1 cellular context compared by ENCODE assay signal in genomic region chr1:245091818-245092637, GRCh38.
A peak's percentile ranks its signal among the peaks of the same experiment; 100 is the strongest.
TF ChIP-seq lines count a peak whose summit lies in the region.

No MANE protein-coding gene starts in this region.

TF ChIP-seq in K562, 482 proteins besides CTCF, POLR2A, EP300 and RAD21 (continued from another document and continues in another):
- TF ChIP-seq CREB1 (IDR thresholded peaks at IDR 0.05): no peak
- 0 out of 2 replicates have a peak, but pooled peaks have one; percentile 17 for TF ChIP-seq CREB1 (CRISPR knock-in tag; IDR thresholded peaks at IDR 0.05)
- no peak for TF ChIP-seq SMARCC2 (IDR thresholded peaks at IDR 0.05; ENCODE audit: low read depth)
- no peak for TF ChIP-seq PRDM10 (IDR thresholded peaks at IDR 0.05; ENCODE audit: partially characterized antibody)
- TF ChIP-seq NFE2 (IDR thresholded peaks at IDR 0.05; ENCODE audit: low read depth): peak; percentile 77
- TF ChIP-seq BHLHE40 (IDR thresholded peaks at IDR 0.05; ENCODE audit: low read length): peak; percentile 65
- peak; percentile 68; the same call in 1 of the 2 replicates for TF ChIP-seq ZNF175 (CRISPR knock-in tag; IDR thresholded peaks at IDR 0.05; ENCODE audit: low read depth)
- 0 out of 4 replicates have a peak, but pooled peaks of 1 of the 2 experiments have one; percentile 12 for TF ChIP-seq MAZ (CRISPR knock-in tag; conservative IDR thresholded peaks at IDR 0.05 in 1 of 2, IDR thresholded peaks at IDR 0.05 in 1 of 2)
- no peak for TF ChIP-seq ZNF696 (CRISPR knock-in tag; conservative IDR thresholded peaks at IDR 0.05)
- peak; percentile 63; the same call in 1 of the 2 replicates for TF ChIP-seq PHF21A (IDR thresholded peaks at IDR 0.05; ENCODE audit: borderline replicate concordance, low read depth)
- peak; percentile 39; the same call in 1 of the 2 replicates for TF ChIP-seq SPI1 (IDR thresholded peaks at IDR 0.05; ENCODE audit: borderline replicate concordance, low read depth, low read length)
- peak; percentile 44; the same call in 1 of the 2 replicates for TF ChIP-seq MAFK (IDR thresholded peaks at IDR 0.05; ENCODE audit: low read length)
- no peak for TF ChIP-seq XRCC4 (IDR thresholded peaks at IDR 0.05; ENCODE audit: extremely low read depth, insufficient read depth, insufficient read length)
- no peak for TF ChIP-seq ETV6 (IDR thresholded peaks at IDR 0.05; ENCODE audit: borderline replicate concordance in 1 of 2, low read depth in 2 of 2, low read length in 1 of 2)
- TF ChIP-seq ETV6 (CRISPR knock-in tag; IDR thresholded peaks at IDR 0.05; ENCODE audit: borderline replicate concordance): no peak
- TF ChIP-seq CXXC5 (CRISPR knock-in tag; IDR thresholded peaks at IDR 0.05): no peak
- peak; percentile 48; the same call in 1 of the 2 replicates for TF ChIP-seq ETV1 (tag; conservative IDR thresholded peaks at IDR 0.05; ENCODE audit: low read depth)
- no peak for TF ChIP-seq SRSF9 (IDR thresholded peaks at IDR 0.05; ENCODE audit: borderline replicate concordance, low read depth, low read length)
- no peak for TF ChIP-seq IRF1 (CRISPR knock-in tag; IDR thresholded peaks at IDR 0.05; ENCODE audit: borderline replicate concordance)
- peak; percentile 45 for TF ChIP-seq MAFG (tag; conservative IDR thresholded peaks at IDR 0.05)
- TF ChIP-seq PPARD (CRISPR knock-in tag; IDR thresholded peaks at IDR 0.05): no peak
- no peak for TF ChIP-seq SP1 (CRISPR knock-in tag; IDR thresholded peaks at IDR 0.05)
- TF ChIP-seq MYC (IDR thresholded peaks at IDR 0.05; ENCODE audit: low read depth, low read length): 0 out of 2 replicates have a peak, but pooled peaks have one; percentile 23
- TF ChIP-seq MYC (CRISPR knock-in tag; IDR thresholded peaks at IDR 0.05; ENCODE audit: borderline replicate concordance, low read depth): no peak
- TF ChIP-seq SMARCA4 (IDR thresholded peaks at IDR 0.05): peak; percentile 80
- TF ChIP-seq NEUROD1 (IDR thresholded peaks at IDR 0.05; ENCODE audit: borderline replicate concordance, low read depth, low read length, partially characterized antibody): peak; percentile 61
- 0 out of 2 replicates have a peak, but pooled peaks have one; percentile 28 for TF ChIP-seq ZEB2 (IDR thresholded peaks at IDR 0.05)
- TF ChIP-seq DPF2 (IDR thresholded peaks at IDR 0.05): peak; percentile 70
- TF ChIP-seq STAT5A (IDR thresholded peaks at IDR 0.05; ENCODE audit: borderline replicate concordance, low read length): no peak
- peak in 1 of 2 experiments; percentile 29; a peak in 1 of 4 replicates for TF ChIP-seq NRF1 (conservative IDR thresholded peaks at IDR 0.05 in 1 of 2, IDR thresholded peaks at IDR 0.05 in 1 of 2)
- no peak for TF ChIP-seq RNF219 (CRISPR knock-in tag; IDR thresholded peaks at IDR 0.05)
- TF ChIP-seq ZNF277 (CRISPR knock-in tag; IDR thresholded peaks at IDR 0.05; ENCODE audit: borderline replicate concordance): no peak
- peak in 1 of 2 experiments; percentile 60; a peak in 1 of 4 replicates for TF ChIP-seq ZNF639 (CRISPR knock-in tag; conservative IDR thresholded peaks at IDR 0.05 in 1 of 2, IDR thresholded peaks at IDR 0.05 in 1 of 2)
- TF ChIP-seq PKNOX1 (IDR thresholded peaks at IDR 0.05): no peak
- peak; percentile 37; the same call in 1 of the 2 replicates for TF ChIP-seq L3MBTL2 (IDR thresholded peaks at IDR 0.05)
- TF ChIP-seq MTA3 (IDR thresholded peaks at IDR 0.05; ENCODE audit: borderline replicate concordance): no peak
- peak; percentile 84 for TF ChIP-seq ATF3 (IDR thresholded peaks at IDR 0.05)
- TF ChIP-seq ATF3 (CRISPR knock-in tag; conservative IDR thresholded peaks at IDR 0.05): no peak
- TF ChIP-seq ZNF384 (IDR thresholded peaks at IDR 0.05; ENCODE audit: low read depth, low read length): no peak
- TF ChIP-seq RCOR1 (IDR thresholded peaks at IDR 0.05; ENCODE audit: borderline replicate concordance in 1 of 2, low read depth in 2 of 2, low read length in 2 of 2): peak in 1 of 2 experiments; percentile 24; a peak in 1 of 4 replicates
- peak; percentile 43; the same call in 1 of the 2 replicates for TF ChIP-seq GABPA (tag; conservative IDR thresholded peaks at IDR 0.05; ENCODE audit: low read depth)
- peak; percentile 37; the same call in 1 of the 2 replicates for TF ChIP-seq DMBX1 (CRISPR knock-in tag; IDR thresholded peaks at IDR 0.05; ENCODE audit: borderline replicate concordance)
- no peak for TF ChIP-seq NCOA1 (IDR thresholded peaks at IDR 0.05; ENCODE audit: low read depth)
- TF ChIP-seq CREM (IDR thresholded peaks at IDR 0.05; ENCODE audit: low read depth): 0 out of 2 replicates have a peak, but pooled peaks have one; percentile 6
- TF ChIP-seq FOSL1 (tag; conservative IDR thresholded peaks at IDR 0.05): peak; percentile 97
- TF ChIP-seq EHMT2 (IDR thresholded peaks at IDR 0.05): 0 out of 2 replicates have a peak, but pooled peaks have one; percentile 26
- TF ChIP-seq EGR1 (conservative IDR thresholded peaks at IDR 0.05): no peak
- TF ChIP-seq TOE1 (IDR thresholded peaks at IDR 0.05; ENCODE audit: borderline replicate concordance): peak; percentile 56; the same call in 1 of the 2 replicates
- TF ChIP-seq TOE1 (CRISPR knock-in tag; IDR thresholded peaks at IDR 0.05; ENCODE audit: borderline replicate concordance, low read depth): no peak
- no peak for TF ChIP-seq TEAD4 (IDR thresholded peaks at IDR 0.05; ENCODE audit: low read length)
- TF ChIP-seq TEAD4 (CRISPR knock-in tag; IDR thresholded peaks at IDR 0.05; ENCODE audit: borderline replicate concordance): no peak
- TF ChIP-seq ELF4 (CRISPR knock-in tag; IDR thresholded peaks at IDR 0.05): 0 out of 2 replicates have a peak, but pooled peaks have one; percentile 57
- TF ChIP-seq HDAC2 (IDR thresholded peaks at IDR 0.05): 0 out of 2 replicates have a peak, but pooled peaks have one; percentile 42
- TF ChIP-seq ZBTB5 (IDR thresholded peaks at IDR 0.05): no peak
- no peak for TF ChIP-seq NCOA2 (IDR thresholded peaks at IDR 0.05; ENCODE audit: partially characterized antibody in 2 of 2)
- no peak for TF ChIP-seq ZBTB12 (CRISPR knock-in tag; IDR thresholded peaks at IDR 0.05)
- TF ChIP-seq ZNF584 (CRISPR knock-in tag; IDR thresholded peaks at IDR 0.05; ENCODE audit: low read depth): peak; percentile 64
